Comparison of ENCODE assay signal across 19 cellular contexts in the genomic region with DNA sequence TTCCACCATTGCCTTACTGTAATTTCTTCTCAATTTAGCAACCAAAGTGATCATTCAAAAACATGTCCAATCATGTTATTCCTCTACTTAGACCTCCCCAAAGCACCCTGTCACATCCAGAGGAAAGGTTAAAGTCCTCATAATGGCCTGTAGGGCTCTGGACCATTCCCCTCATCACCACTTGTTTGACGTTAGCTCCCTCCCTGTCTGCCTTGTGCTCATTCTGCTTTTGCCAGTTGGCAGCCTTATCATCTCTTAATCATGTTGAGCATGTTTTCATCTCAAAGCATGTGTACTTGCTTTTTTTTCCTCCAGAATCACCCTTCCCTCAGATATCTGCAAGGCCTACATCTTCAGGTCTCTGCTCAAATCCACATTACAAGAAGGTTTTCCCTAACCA. TPM values are rescaled to one million over a fixed set of nuclear protein-coding genes. Genes with fewer than 3 reads are reported as not detected.
DNase-seq lines count a peak whose midpoint lies in the region; ATAC-seq and TF ChIP-seq lines count a peak whose summit lies in the region.
"Had no signal": no experiment of that assay in that cellular context is flagged by ENCODE, and none has a peak within 500 bp of the region (broad histone marks: within the 10 kb centered on the region; RNA-seq: fewer than 3 reads in every experiment).

No MANE protein-coding gene starts in this region.

- in situ Hi-C loops in KBM-7 (cut with MboI; ENCODE audit: low pct_unique_long_range_greater_than_20kb, low sequenced_read_pairs), result no loop called here

- intact Hi-C loops in MCF 10A (cut with micrococcal nuclease) (no loop called here), breast epithelium (cut with DNase I; ENCODE audit: low total_unique reads) (no loop called here)

- H3K27me3 Mint-ChIP-seq in MCF 10A (ENCODE audit: insufficient read depth, unreplicated experiment), result no peaks in the 10 kb centered on the region
- H3K27me3 Mint-ChIP-seq in T-helper 17 cell, result no peaks in the 10 kb centered on the region
- no peaks in the 10 kb centered on the region for H3K27me3 Mint-ChIP-seq in effector memory CD8-positive, alpha-beta T cell

- H3K27ac Mint-ChIP-seq in MCF 10A (ENCODE audit: low read depth, unreplicated experiment) (peak overlapping the region; percentile 66), T-helper 17 cell (peak overlapping the region; percentile 99)
- no peak overlapping the region for H3K27ac Mint-ChIP-seq in effector memory CD8-positive, alpha-beta T cell

- no peaks in the 10 kb centered on the region for H3K4me1 ChIP-seq in breast epithelium
- H3K4me1 ChIP-seq: uterus had no signal

- CTCF ChIA-PET in MCF 10A (lab: Yijun Ruan, JAX), result no interaction called here

- no peaks in the 10 kb centered on the region for H3K9me3 Mint-ChIP-seq in MCF 10A (ENCODE audit: unreplicated experiment)
- H3K9me3 Mint-ChIP-seq in effector memory CD8-positive, alpha-beta T cell, result no peaks in the 10 kb centered on the region

- BruUV-seq in MCF 10A (replicated peaks; lab: Mats Ljungman, UMichigan), result no TSS peak

- no peak for TF ChIP-seq POLR2A in breast epithelium (IDR thresholded peaks at IDR 0.05)

- H3K4me3 Mint-ChIP-seq in MCF 10A (ENCODE audit: unreplicated experiment) (no peak overlapping the region), T-helper 17 cell (peak overlapping the region; percentile 78)
- peak overlapping the region; percentile 6 to 7 for H3K4me3 Mint-ChIP-seq in effector memory CD8-positive, alpha-beta T cell

- POLR2A ChIA-PET in MCF 10A (lab: Yijun Ruan, JAX), result interaction anchor here (0.6 to 1.5 kb wide), 2 partner anchors 24 to 37 kb away, joined by 3 read pairs; no protein-coding TSS in a partner anchor

- no peak overlapping the region for H3K27ac ChIP-seq in breast epithelium
- H3K27ac ChIP-seq: foreskin keratinocyte, uterus had no signal

- no peak for TF ChIP-seq CTCF in MCF 10A (IDR thresholded peaks at IDR 0.05; ENCODE audit: unreplicated experiment)
- no peak for TF ChIP-seq CTCF in breast epithelium (IDR thresholded peaks at IDR 0.05)

- H3K9me3 ChIP-seq in breast epithelium (no peaks in the 10 kb centered on the region), T-helper 17 cell (ENCODE audit: control insufficient read depth, low read length, poor library complexity, severe bottlenecking) (no peaks in the 10 kb centered on the region)
- H3K9me3 ChIP-seq: uterus had no signal

- H3K4me1 Mint-ChIP-seq in MCF 10A (ENCODE audit: insufficient read depth, unreplicated experiment) (peaks cover 36% of the 10 kb centered on the region), T-helper 17 cell (peaks cover 65% of the 10 kb centered on the region)
- peaks cover 72 to 73% of the 10 kb centered on the region in 2 donors for H3K4me1 Mint-ChIP-seq in effector memory CD8-positive, alpha-beta T cell (ENCODE audit: low read depth in 2 of 2)

- H3K36me3 Mint-ChIP-seq in MCF 10A (ENCODE audit: insufficient read depth, unreplicated experiment), result peaks cover 20% of the 10 kb centered on the region
- peaks cover 12% of the 10 kb centered on the region for H3K36me3 Mint-ChIP-seq in T-helper 17 cell (ENCODE audit: low read depth)
- H3K36me3 Mint-ChIP-seq in effector memory CD8-positive, alpha-beta T cell (ENCODE audit: insufficient read depth), result peaks cover 17% of the 10 kb centered on the region

- H3K36me3 ChIP-seq in breast epithelium, result no peaks in the 10 kb centered on the region
- H3K36me3 ChIP-seq: uterus had no signal

- no peak overlapping the region for H3K4me3 ChIP-seq in breast epithelium
- H3K4me3 ChIP-seq: uterus had no signal

- DNase-seq in MCF 10A (ENCODE audit: unreplicated experiment), result no peak
- DNase-seq in breast epithelium (ENCODE audit: low spot score in 2 of 2), result no peak
- no peak for DNase-seq in T-helper 17 cell
- no peak for DNase-seq in effector memory CD8-positive, alpha-beta T cell
- no peak for DNase-seq in stimulated activated CD4-positive, alpha-beta T cell treated with anti-CD3 and anti-CD28 coated beads, Interleukin-2, amount 100 ng/mL, for 24 hours
- no peak for DNase-seq in KBM-7
- DNase-seq in SW 1271 (lab: John Stamatoyannopoulos, UW), result no peak
- DNase-seq in stimulated activated naive CD4-positive, alpha-beta T cell treated with Interleukin-2 at 50 U/mL for 16 hours (lab: John Stamatoyannopoulos, UW), result no peak
- DNase-seq: activated T-cell treated with anti-CD3 and anti-CD28 coated beads for 4 hours, amniotic stem cell, foreskin keratinocyte, left cardiac atrium, NCI-H2029, NCI-H524 treated with DMSO at 0.1 percent for 48 hours, occipital lobe, right cardiac atrium, SHP77, uterus had no signal

- no peaks in the 10 kb centered on the region for H3K27me3 ChIP-seq in breast epithelium
- H3K27me3 ChIP-seq: foreskin keratinocyte, uterus had no signal

- ATAC-seq in T-helper 17 cell, result no peak
- ATAC-seq in effector memory CD8-positive, alpha-beta T cell (replicated peaks), result no peak
- ATAC-seq: foreskin keratinocyte, HepG2, left cardiac atrium, right cardiac atrium had no signal

RNA-seq across cellular contexts. Expression of a gene that starts 25.8 kb away (rescaled TPM):
- total RNA-seq in MCF 10A (2022) (74.7 and 78.3 TPM in 2 replicates), breast epithelium (10 to 100 TPM; 64.6 to 72.8 (median 65.1) TPM), T-helper 17 cell (10 to 100 TPM; 74.2 to 75.3 TPM)

RNA-seq across cellular contexts. Expression of a gene that starts 31.7 kb away (rescaled TPM):
- total RNA-seq in MCF 10A (2022) (not detected in 2 replicates), breast epithelium (under 1 TPM in 1 of 3 donors, not detected in 2; 0.32 TPM), T-helper 17 cell (10 to 100 TPM; 10.1 to 13.6 TPM)
- total RNA-seq: foreskin keratinocyte, HepG2, left cardiac atrium, occipital lobe had no signal

Comparison
In these comparisons a context has a peak if more than half of its experiments do, and no peak if none do; other contexts are left out.
1. H3K27ac Mint-ChIP-seq: peak in MCF 10A (single experiment) and T-helper 17 cell (single experiment); none in effector memory CD8-positive, alpha-beta T cell (0 of 2).
2. RNA of a gene that starts 31.7 kb away (total RNA-seq): 10.1 to 13.6 TPM in T-helper 17 cell; 0.32 TPM in breast epithelium and not detected in MCF 10A; every median in the first group is over 4 times any median in the second.